ENCODE assay signal across 16 cellular contexts in genomic region chr6:45438156-45438555, GRCh38.
DNase-seq lines count a peak whose midpoint lies in the region; ATAC-seq lines count a peak whose summit lies in the region.
"Had no signal": no experiment of that assay in that cellular context is flagged by ENCODE, and none has a peak within 500 bp of the region (broad histone marks: within the 10 kb centered on the region; RNA-seq: fewer than 3 reads in every experiment).

No MANE protein-coding gene starts in this region.

- DNase-seq in EH (ENCODE audit: low read depth) (peak; percentile 44), kidney tubule cell (ENCODE audit: low spot score) (peak; percentile 36), D341Med (ENCODE audit: low spot score) (no peak), 8988T (no peak), mucosa of gallbladder (ENCODE audit: low spot score) (no peak)
- no peak for DNase-seq in activated CD4-positive, alpha-beta memory T cell treated with anti-CD3 and anti-CD28 coated beads, Interleukin-2, amount 10 ng/mL, durations not matched to agents 7 days and 5 days
- DNase-seq: activated B cell treated with CpG ODN at 0.5 μM for 24 hours; CD8-positive, alpha-beta T cell; H7; NCI-H1105 treated with DMSO at 0.1 percent for 48 hours; NCI-H82; sigmoid colon; tibial artery had no signal

- H3K9me3 ChIP-seq in BLaER1 treated with 17β-estradiol and CSF1 and Interleukin-3, amounts not matched to agents 10 nM and 100 nM (replicated peaks in 1 of 11): no peaks in the 10 kb centered on the region
- H3K9me3 ChIP-seq: sigmoid colon, tibial artery had no signal

- peaks cover 91% of the 10 kb centered on the region for H3K4me1 Mint-ChIP-seq in activated CD4-positive, alpha-beta memory T cell treated with anti-CD3 and anti-CD28 coated beads, Interleukin-2, amount 10 ng/mL, durations not matched to agents 7 days and 5 days

- H3K4me3 Mint-ChIP-seq in activated CD4-positive, alpha-beta memory T cell treated with anti-CD3 and anti-CD28 coated beads, Interleukin-2, amount 10 ng/mL, durations not matched to agents 7 days and 5 days: peak overlapping the region; percentile 65
- H3K4me3 Mint-ChIP-seq: activated B cell treated with CpG ODN at 0.5 μM for 24 hours; CD8-positive, alpha-beta T cell had no signal

- H3K4me1 ChIP-seq in BLaER1 treated with 17β-estradiol and CSF1 and Interleukin-3, amounts not matched to agents 10 nM and 100 nM: peaks cover 12 to 89% (median 49%) of the 10 kb centered on the region in 10 experiments; a peak in 19 of 20 replicates

- H3K36me3 ChIP-seq in BLaER1 treated with 17β-estradiol and CSF1 and Interleukin-3, amounts not matched to agents 10 nM and 100 nM: no peaks in the 10 kb centered on the region
- H3K36me3 ChIP-seq: sigmoid colon, tibial artery had no signal

- CTCF ChIA-PET in activated CD4-positive, alpha-beta memory T cell treated with anti-CD3 and anti-CD28 coated beads, Interleukin-2, amount 10 ng/mL, durations not matched to agents 7 days and 5 days (lab: Charles Lee): no interaction called here

- H3K9me3 Mint-ChIP-seq in activated CD4-positive, alpha-beta memory T cell treated with anti-CD3 and anti-CD28 coated beads, Interleukin-2, amount 10 ng/mL, durations not matched to agents 7 days and 5 days: no peaks in the 10 kb centered on the region
- H3K9me3 Mint-ChIP-seq: activated B cell treated with CpG ODN at 0.5 μM for 24 hours; CD8-positive, alpha-beta T cell had no signal

- H3K9ac ChIP-seq in BLaER1 treated with 17β-estradiol and CSF1 and Interleukin-3, amounts not matched to agents 10 nM and 100 nM: no peak overlapping the region

- no peaks in the 10 kb centered on the region for H4K20me1 ChIP-seq in BLaER1 treated with 17β-estradiol and CSF1 and Interleukin-3, amounts not matched to agents 10 nM and 100 nM

- H3K27me3 Mint-ChIP-seq in activated CD4-positive, alpha-beta memory T cell treated with anti-CD3 and anti-CD28 coated beads, Interleukin-2, amount 10 ng/mL, durations not matched to agents 7 days and 5 days: no peaks in the 10 kb centered on the region
- H3K27me3 Mint-ChIP-seq: activated B cell treated with CpG ODN at 0.5 μM for 24 hours had no signal

- H3K27me3 ChIP-seq in BLaER1 treated with 17β-estradiol and CSF1 and Interleukin-3, amounts not matched to agents 10 nM and 100 nM: no peaks in the 10 kb centered on the region
- H3K27me3 ChIP-seq: sigmoid colon had no signal

- peaks cover 80% of the 10 kb centered on the region for H3K36me3 Mint-ChIP-seq in activated CD4-positive, alpha-beta memory T cell treated with anti-CD3 and anti-CD28 coated beads, Interleukin-2, amount 10 ng/mL, durations not matched to agents 7 days and 5 days (ENCODE audit: low read depth)

- POLR2A ChIA-PET in activated CD4-positive, alpha-beta memory T cell treated with anti-CD3 and anti-CD28 coated beads, Interleukin-2, amount 10 ng/mL, durations not matched to agents 7 days and 5 days (lab: Charles Lee): interaction anchor here (1.0 to 7.7 kb wide), 11 partner anchors 8 to 573 kb away, joined by 3 to 91 read pairs (median 7); partner anchors contain the start of gene SUPT3H

- no peak for ATAC-seq in HG03442 (IDR thresholded peaks at IDR 0.05; ENCODE audit: unreplicated experiment)
- ATAC-seq: CD8-positive, alpha-beta T cell; GM12878 had no signal

- H3K27ac Mint-ChIP-seq in activated CD4-positive, alpha-beta memory T cell treated with anti-CD3 and anti-CD28 coated beads, Interleukin-2, amount 10 ng/mL, durations not matched to agents 7 days and 5 days: peak overlapping the region; percentile 89
- H3K27ac Mint-ChIP-seq: activated B cell treated with CpG ODN at 0.5 μM for 24 hours; CD8-positive, alpha-beta T cell had no signal

- H3K27ac ChIP-seq in BLaER1 treated with 17β-estradiol and CSF1 and Interleukin-3, amounts not matched to agents 10 nM and 100 nM: peak overlapping the region in 6 of 11 experiments; percentile 57 to 83 (median 71); a peak in 7 of 22 replicates

- H3K4me3 ChIP-seq in BLaER1 treated with 17β-estradiol and CSF1 and Interleukin-3, amounts not matched to agents 10 nM and 100 nM: no peak overlapping the region
- H3K4me3 ChIP-seq: GM12878, sigmoid colon, tibial artery had no signal

- peak overlapping the region in 7 of 11 experiments; percentile 41 to 78 (median 76); a peak in 11 of 22 replicates for H3K4me2 ChIP-seq in BLaER1 treated with 17β-estradiol and CSF1 and Interleukin-3, amounts not matched to agents 10 nM and 100 nM

Comparison
In these comparisons a context has a peak if more than half of its experiments do, and no peak if none do; other contexts are left out.
1. DNase-seq: peak in EH (single experiment) and kidney tubule cell (single experiment); none in activated CD4-positive, alpha-beta memory T cell treated with anti-CD3 and anti-CD28 coated beads, Interleukin-2, amount 10 ng/mL, durations not matched to agents 7 days and 5 days (single experiment), D341Med (single experiment), 8988T (single experiment) and mucosa of gallbladder (single experiment).